18 cellular contexts compared by ENCODE assay signal in genomic region chr7:155974186-155974897, GRCh38.
"Had no signal": no experiment of that assay in that cellular context is flagged by ENCODE, and none has a peak within 500 bp of the region (broad histone marks: within the 10 kb centered on the region; RNA-seq: fewer than 3 reads in every experiment).

No MANE protein-coding gene starts in this region.

- H3K4me1 ChIP-seq: adrenal gland, esophagus squamous epithelium, gastrocnemius medialis, neural progenitor cell, prostate gland, upper lobe of left lung had no signal

- H3K4me3 ChIP-seq: adrenal gland, esophagus squamous epithelium, gastrocnemius medialis, neural progenitor cell, prostate gland, SK-N-MC, upper lobe of left lung had no signal

- H3K4me3 Mint-ChIP-seq: activated CD4-positive, alpha-beta memory T cell treated with anti-CD3 and anti-CD28 coated beads for 36 hours; activated naive CD8-positive, alpha-beta T cell; activated T-cell treated with anti-CD3 and anti-CD28 coated beads, Interleukin-2, amount 50 U/mL, for 4 hours; central memory CD8-positive, alpha-beta T cell; naive thymus-derived CD4-positive, alpha-beta T cell; neural progenitor cell; stimulated activated naive CD8-positive, alpha-beta T cell treated with anti-CD3 and anti-CD28 coated beads, Interleukin-15, amount 100 ng/mL, for 72 hours had no signal

- DNase-seq: activated CD4-positive, alpha-beta memory T cell treated with anti-CD3 and anti-CD28 coated beads for 36 hours; activated CD4-positive, alpha-beta T cell treated with anti-CD3 and anti-CD28 coated beads for 48 hours; activated naive CD4-positive, alpha-beta T cell; activated T-cell treated with anti-CD3 and anti-CD28 coated beads, Interleukin-2, amount 50 U/mL, for 4 hours; esophagus squamous epithelium; gastrocnemius medialis; hippocampal formation; stimulated activated CD4-positive, alpha-beta T cell treated with anti-CD3 and anti-CD28 coated beads, Interleukin-4, amount 100 ng/mL, for 4 hours; stimulated activated naive CD8-positive, alpha-beta T cell treated with anti-CD3 and anti-CD28 coated beads, Interleukin-15, amount 100 ng/mL, for 72 hours had no signal

- H3K27me3 ChIP-seq: adrenal gland, gastrocnemius medialis, neural progenitor cell, upper lobe of left lung had no signal

- ATAC-seq: activated T-cell treated with anti-CD3 and anti-CD28 coated beads, Interleukin-2, amount 50 U/mL, for 4 hours; gastrocnemius medialis; naive thymus-derived CD4-positive, alpha-beta T cell; stimulated activated naive CD8-positive, alpha-beta T cell treated with anti-CD3 and anti-CD28 coated beads, Interleukin-15, amount 100 ng/mL, for 72 hours had no signal

- H3K27ac ChIP-seq: adrenal gland, esophagus squamous epithelium, gastrocnemius medialis, neural progenitor cell, prostate gland, SK-N-MC, upper lobe of left lung had no signal

- H3K36me3 ChIP-seq: adrenal gland, esophagus squamous epithelium, gastrocnemius medialis, neural progenitor cell, prostate gland, upper lobe of left lung had no signal

- H3K9me3 Mint-ChIP-seq: activated CD4-positive, alpha-beta memory T cell treated with anti-CD3 and anti-CD28 coated beads for 36 hours; activated T-cell treated with anti-CD3 and anti-CD28 coated beads, Interleukin-2, amount 50 U/mL, for 4 hours; activated T-helper 2 cell treated with anti-CD3 and anti-CD28 coated beads, Interferon-gamma antibody, Interleukin-2, Interleukin-4, amounts not matched to agents 10 μg/mL and 5 μg/mL and 100 μg/mL, durations not matched to agents 14 hours and 24 hours and 36 hours; central memory CD8-positive, alpha-beta T cell; naive thymus-derived CD4-positive, alpha-beta T cell; neural progenitor cell; stimulated activated naive CD8-positive, alpha-beta T cell treated with anti-CD3 and anti-CD28 coated beads, Interleukin-15, amount 100 ng/mL, for 72 hours had no signal

- H3K36me3 Mint-ChIP-seq: activated CD4-positive, alpha-beta memory T cell treated with anti-CD3 and anti-CD28 coated beads for 36 hours; activated naive CD8-positive, alpha-beta T cell; naive thymus-derived CD4-positive, alpha-beta T cell; neural progenitor cell had no signal

- H3K27ac Mint-ChIP-seq: activated CD4-positive, alpha-beta memory T cell treated with anti-CD3 and anti-CD28 coated beads for 36 hours; activated naive CD8-positive, alpha-beta T cell; activated T-helper 2 cell treated with anti-CD3 and anti-CD28 coated beads, Interferon-gamma antibody, Interleukin-2, Interleukin-4, amounts not matched to agents 10 μg/mL and 5 μg/mL and 100 μg/mL, durations not matched to agents 14 hours and 24 hours and 36 hours; naive thymus-derived CD4-positive, alpha-beta T cell; neural progenitor cell had no signal

- H3K9me3 ChIP-seq: adrenal gland, esophagus squamous epithelium, gastrocnemius medialis, prostate gland, upper lobe of left lung had no signal

- H3K4me1 Mint-ChIP-seq: central memory CD8-positive, alpha-beta T cell; neural progenitor cell had no signal

- H3K27me3 Mint-ChIP-seq: activated naive CD8-positive, alpha-beta T cell had no signal
